In genomic region chr5:181218795-181219124, GRCh38 we compare ENCODE assay signal across 10 cellular contexts. TPM values are rescaled to one million over a fixed set of nuclear protein-coding genes. Genes with fewer than 3 reads are reported as not detected.
DNase-seq lines count a peak whose midpoint lies in the region; ATAC-seq and TF ChIP-seq lines count a peak whose summit lies in the region.
"Had no signal": no experiment of that assay in that cellular context is flagged by ENCODE, and none has a peak within 500 bp of the region (broad histone marks: within the 10 kb centered on the region; RNA-seq: fewer than 3 reads in every experiment).

No MANE protein-coding gene starts in this region.

- DNase-seq in HAP-1 (ENCODE audit: low spot score in 2 of 2) (no peak), SK-N-MC (ENCODE audit: low read depth, low spot score) (no peak), fibroblast of pulmonary artery (ENCODE audit: low read depth) (no peak), erythroblast (lab: John Stamatoyannopoulos, UW) (no peak), RPMI8226 (no peak), NCI-H345 treated with DMSO at 0.1 percent for 48 hours (lab: John Stamatoyannopoulos, UW; ENCODE audit: unreplicated experiment) (no peak)
- DNase-seq: NCI-H1694 treated with DMSO at 0.1 percent for 48 hours, occipital lobe had no signal

- ATAC-seq in GM21717 (IDR thresholded peaks at IDR 0.05; ENCODE audit: unreplicated experiment) = no peak

- H3K36me3 ChIP-seq in HAP-1 (replicated peaks) (no peaks in the 10 kb centered on the region), SK-N-MC (ENCODE audit: insufficient read depth, low read length) (no peaks in the 10 kb centered on the region), skeletal muscle satellite cell (ENCODE audit: insufficient read depth, low read length) (no peaks in the 10 kb centered on the region)

- in situ Hi-C loops in HAP-1 (cut with MboI; ENCODE audit: low sequenced_read_pairs) = no loop called here

- H3K27ac ChIP-seq in SK-N-MC = no peak overlapping the region

- H3K9me3 ChIP-seq in HAP-1 (no peaks in the 10 kb centered on the region), SK-N-MC (ENCODE audit: low read depth, low read length) (no peaks in the 10 kb centered on the region), skeletal muscle satellite cell (replicated peaks; ENCODE audit: low read length) (no peaks in the 10 kb centered on the region)

- TF ChIP-seq CTCF in fibroblast of pulmonary artery (IDR thresholded peaks at IDR 0.05; ENCODE audit: low read length, missing control alignments) = no peak

- H3K9ac ChIP-seq in SK-N-MC (ENCODE audit: insufficient read length) = no peak overlapping the region
- H3K9ac ChIP-seq in skeletal muscle satellite cell (ENCODE audit: low read depth, low read length) = no peak overlapping the region

- peak overlapping the region; percentile 81 for H3K4me2 ChIP-seq in skeletal muscle satellite cell (ENCODE audit: low read length)

- H3K4me1 ChIP-seq in HAP-1 (peaks cover 11% of the 10 kb centered on the region), skeletal muscle satellite cell (ENCODE audit: control insufficient read depth, insufficient read depth, low read length) (peaks cover 11% of the 10 kb centered on the region)

- H3K27me3 ChIP-seq in HAP-1 (ENCODE audit: low read depth) (no peaks in the 10 kb centered on the region), skeletal muscle satellite cell (ENCODE audit: control insufficient read depth, insufficient read depth, low read length) (no peaks in the 10 kb centered on the region)

- TF ChIP-seq POLR2A in erythroblast (IDR thresholded peaks at IDR 0.05; ENCODE audit: low read length) = no peak

- H3K4me3 ChIP-seq in HAP-1 (peak overlapping the region; percentile 39), SK-N-MC (peak overlapping the region; percentile 87), fibroblast of pulmonary artery (replicated peaks; ENCODE audit: low read depth, low read length) (peak overlapping the region; percentile 44), skeletal muscle satellite cell (ENCODE audit: low read length) (peak overlapping the region; percentile 64)

RNA-seq across cellular contexts. Expression of gene TRIM41, which starts 4.3 kb away (rescaled TPM):
- 11.4 and 12.5 TPM in 2 replicates for total RNA-seq in skeletal muscle satellite cell (2012; rRNA removed)

RNA-seq across cellular contexts. Expression of gene TRIM7, which starts 13.8 kb away (rescaled TPM):
- total RNA-seq in skeletal muscle satellite cell (2012; rRNA removed) = 4.6 and 6.8 TPM in 2 replicates

RNA-seq across cellular contexts. Expression of gene RACK1, which starts 24.9 kb away (rescaled TPM):
- 4,235 and 6,485 TPM in 2 replicates for total RNA-seq in skeletal muscle satellite cell (2012; rRNA removed)

RNA-seq across cellular contexts. Expression of gene TRIM52, which starts 42.2 kb away (rescaled TPM):
- total RNA-seq in skeletal muscle satellite cell (2012; rRNA removed) = 5.2 and 10.1 TPM in 2 replicates
